8 cellular contexts compared by ENCODE assay signal in the genomic region with DNA sequence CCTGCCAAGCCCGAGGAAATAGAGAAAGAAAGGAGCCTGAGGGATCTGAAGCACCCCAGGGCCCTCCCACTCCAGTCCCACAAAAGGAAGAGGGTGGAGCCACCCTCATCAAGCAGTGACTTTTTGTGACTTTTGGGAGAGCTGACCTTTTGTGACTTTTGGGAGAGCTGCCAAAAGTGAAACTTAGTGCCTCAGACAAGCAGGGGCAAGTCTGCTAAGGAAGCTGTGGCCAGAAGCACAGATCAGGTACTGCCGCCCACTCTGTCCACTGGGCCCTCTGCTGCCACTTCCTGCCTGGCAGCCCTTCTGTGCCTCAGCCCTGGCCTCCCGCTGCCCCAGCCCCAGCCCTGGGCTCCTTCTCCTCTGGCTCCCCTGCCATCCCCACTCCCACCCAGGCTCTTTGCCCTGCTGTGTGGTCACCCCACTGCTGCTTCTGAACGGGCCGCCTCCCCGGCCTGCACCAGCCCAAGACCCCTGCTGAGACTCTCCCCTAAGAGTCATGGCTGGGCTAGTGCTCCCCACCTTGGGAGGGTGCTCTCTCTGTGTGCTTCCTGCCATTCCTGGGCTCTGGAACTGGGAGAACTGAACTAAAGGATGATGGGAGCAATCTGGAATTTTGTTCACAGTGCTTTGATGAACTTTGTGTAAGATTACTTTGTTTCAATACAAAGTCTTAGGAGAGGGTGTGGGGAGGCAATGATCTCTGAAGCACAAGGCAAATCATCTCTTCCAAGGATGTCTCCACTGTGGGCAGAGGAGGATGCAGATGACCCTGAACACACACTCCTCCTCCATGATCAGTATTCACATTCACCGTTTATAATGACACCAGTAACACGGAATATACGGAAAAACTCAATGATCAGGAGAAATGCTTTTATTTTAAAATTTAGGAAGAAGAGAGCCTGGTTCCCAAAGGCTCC.
A peak's percentile ranks its signal among the peaks of the same experiment; 100 is the strongest.
DNase-seq lines count a peak whose midpoint lies in the region; ATAC-seq, FAIRE-seq and TF ChIP-seq lines count a peak whose summit lies in the region.

A gene (plus strand): TSS at position 147 of the 923 bp plus-strand sequence. CDS start 3,035 bp downstream, outside the sequence.

- H3K27me3 Mint-ChIP-seq in T-helper 2 cell treated with Interferon-gamma antibody and Interleukin-4, amounts not matched to agents 5 μg/mL and 100 μg/mL, for 36 hours (ENCODE audit: low read depth) = no peaks in the 10 kb centered on the region
- no peaks in the 10 kb centered on the region for H3K27me3 Mint-ChIP-seq in stimulated activated naive CD8-positive, alpha-beta T cell treated with anti-CD3 and anti-CD28 coated beads, Interleukin-15, amount 100 ng/mL, for 72 hours

- TF ChIP-seq CTCF in GM13977 (IDR thresholded peaks at IDR 0.05; ENCODE audit: extremely low read depth, insufficient read depth, missing control alignments) = no peak

- peak; percentile 66 for ATAC-seq in stimulated activated naive CD8-positive, alpha-beta T cell treated with anti-CD3 and anti-CD28 coated beads, Interleukin-15, amount 100 ng/mL, for 72 hours

- FAIRE-seq in GM19239 (lab: Jason Lieb, UNC) = peak; percentile 96

- in situ Hi-C loops in ACHN (cut with HindIII; ENCODE audit: low pct_ligation_motif_present, low pct_unique_long_range_greater_than_20kb, low sequenced_read_pairs) (no loop called here), GM13977 (cut with MboI; ENCODE audit: low pct_unique_long_range_greater_than_20kb, low sequenced_read_pairs, unreplicated experiment) (no loop called here)

- DNase-seq in ACHN (peak; percentile 8), GM19239 (ENCODE audit: insufficient read length, low spot score) (no peak), glomerular visceral epithelial cell (ENCODE audit: extremely low spot score) (peak; percentile 32), DMS53 treated with DMSO at 0.1 percent for 48 hours (lab: John Stamatoyannopoulos, UW; ENCODE audit: unreplicated experiment) (no peak), NCI-H2081 (lab: John Stamatoyannopoulos, UW) (no peak), GM13977 (ENCODE audit: low spot score) (no peak)
- DNase-seq in T-helper 2 cell treated with Interferon-gamma antibody and Interleukin-4, amounts not matched to agents 5 μg/mL and 100 μg/mL, for 36 hours (ENCODE audit: low spot score) = peak; percentile 60
- DNase-seq in stimulated activated naive CD8-positive, alpha-beta T cell treated with anti-CD3 and anti-CD28 coated beads, Interleukin-15, amount 100 ng/mL, for 72 hours = peak in 1 of 2 donors; percentile 69

- no peaks in the 10 kb centered on the region for H3K9me3 Mint-ChIP-seq in T-helper 2 cell treated with Interferon-gamma antibody and Interleukin-4, amounts not matched to agents 5 μg/mL and 100 μg/mL, for 36 hours
- no peaks in the 10 kb centered on the region for H3K9me3 Mint-ChIP-seq in stimulated activated naive CD8-positive, alpha-beta T cell treated with anti-CD3 and anti-CD28 coated beads, Interleukin-15, amount 100 ng/mL, for 72 hours

- peaks cover 4% of the 10 kb centered on the region for H3K36me3 Mint-ChIP-seq in T-helper 2 cell treated with Interferon-gamma antibody and Interleukin-4, amounts not matched to agents 5 μg/mL and 100 μg/mL, for 36 hours (ENCODE audit: low read depth)

- H3K27ac Mint-ChIP-seq in T-helper 2 cell treated with Interferon-gamma antibody and Interleukin-4, amounts not matched to agents 5 μg/mL and 100 μg/mL, for 36 hours = peak within 1 kb of the TSS; percentile 90
- H3K27ac Mint-ChIP-seq in stimulated activated naive CD8-positive, alpha-beta T cell treated with anti-CD3 and anti-CD28 coated beads, Interleukin-15, amount 100 ng/mL, for 72 hours = peak within 1 kb of the TSS; percentile 92 to 98

- peaks cover 66% of the 10 kb centered on the region for H3K4me1 Mint-ChIP-seq in T-helper 2 cell treated with Interferon-gamma antibody and Interleukin-4, amounts not matched to agents 5 μg/mL and 100 μg/mL, for 36 hours (ENCODE audit: low read depth)
- H3K4me1 Mint-ChIP-seq in stimulated activated naive CD8-positive, alpha-beta T cell treated with anti-CD3 and anti-CD28 coated beads, Interleukin-15, amount 100 ng/mL, for 72 hours = peaks cover 89% of the 10 kb centered on the region

- peak within 1 kb of the TSS; percentile 89 for H3K4me3 Mint-ChIP-seq in T-helper 2 cell treated with Interferon-gamma antibody and Interleukin-4, amounts not matched to agents 5 μg/mL and 100 μg/mL, for 36 hours
- peak within 1 kb of the TSS; percentile 85 to 89 for H3K4me3 Mint-ChIP-seq in stimulated activated naive CD8-positive, alpha-beta T cell treated with anti-CD3 and anti-CD28 coated beads, Interleukin-15, amount 100 ng/mL, for 72 hours

Comparison
In these comparisons a context has a peak if more than half of its experiments do, and no peak if none do; other contexts are left out.
1. DNase-seq: peak in ACHN (single experiment), T-helper 2 cell treated with Interferon-gamma antibody and Interleukin-4, amounts not matched to agents 5 μg/mL and 100 μg/mL, for 36 hours (single experiment) and glomerular visceral epithelial cell (single experiment); none in GM19239 (single experiment), DMS53 treated with DMSO at 0.1 percent for 48 hours (single experiment), NCI-H2081 (0 of 2) and GM13977 (single experiment).